ENCODE assay signal across 8 cellular contexts in the genomic region with DNA sequence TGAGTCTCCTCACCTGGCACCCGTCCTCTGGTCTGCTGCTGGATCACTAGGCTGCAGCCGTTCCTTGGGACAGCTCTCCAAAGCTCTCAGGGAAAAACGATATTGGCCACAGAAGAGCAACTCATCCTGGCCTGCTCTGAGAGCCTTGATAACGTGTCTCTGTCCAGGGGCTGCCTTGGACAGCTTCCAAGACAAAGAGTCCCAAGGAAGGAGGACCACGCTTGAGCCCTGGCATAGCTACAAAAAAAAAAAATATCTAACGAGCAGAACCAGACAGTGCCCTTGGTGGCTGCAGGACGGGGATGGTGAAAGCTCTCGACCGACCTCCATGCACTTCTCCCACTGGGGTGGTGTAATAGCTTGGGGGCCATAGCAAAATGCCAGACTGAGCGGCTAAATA.
"Had no signal": no experiment of that assay in that cellular context is flagged by ENCODE, and none has a peak within 500 bp of the region (broad histone marks: within the 10 kb centered on the region; RNA-seq: fewer than 3 reads in every experiment).

No MANE protein-coding gene starts in this region.

- DNase-seq: GM23248, GOT3, H7, IMR-90, KBM-7 had no signal

- H3K36me3 ChIP-seq: HAP-1 had no signal

- H3K4me3 ChIP-seq: GM23248, HAP-1 had no signal

- H3K4me1 ChIP-seq: HAP-1 had no signal

- H3K27ac ChIP-seq: GM23248, KMS-11 had no signal

- H3K9me3 ChIP-seq: HAP-1 had no signal

- ATAC-seq: HCT116 had no signal
